ENCODE assay signal across 26 cellular contexts in genomic region chr5:63603996-63604395, GRCh38.
"Had no signal": no experiment of that assay in that cellular context is flagged by ENCODE, and none has a peak within 500 bp of the region (broad histone marks: within the 10 kb centered on the region; RNA-seq: fewer than 3 reads in every experiment).

No MANE protein-coding gene starts in this region.

- H3K4me1 Mint-ChIP-seq: naive thymus-derived CD4-positive, alpha-beta T cell; stimulated activated naive B cell treated with anti-CD40 and anti-IgM and Interleukin-4, amounts not matched to agents 10 μg/mL and 1 μg/mL and 100 μg/mL, for 72 hours had no signal

- H3K4me3 Mint-ChIP-seq: naive thymus-derived CD4-positive, alpha-beta T cell; natural killer cell treated with Interleukin-12 subunit alpha and Interleukin-12 subunit beta and Interleukin-15 and Interleukin-18, amount 100 ng/mL, for 72 hours; stimulated activated naive B cell treated with anti-CD40 and anti-IgM and Interleukin-4, amounts not matched to agents 10 μg/mL and 1 μg/mL and 100 μg/mL, for 72 hours; type B pancreatic cell had no signal

- DNase-seq: hypothalamus; islet precursor cell; left ventricle myocardium inferior; midbrain; mucosa of descending colon; naive thymus-derived CD4-positive, alpha-beta T cell; nucleus accumbens; pancreas; posterior cingulate gyrus; retina; right cardiac atrium; stimulated activated CD4-positive, alpha-beta T cell treated with anti-CD3 and anti-CD28 coated beads, Interleukin-12 subunit alpha, Interleukin-12 subunit beta, amount 100 ng/mL, for 4 hours; stimulated activated CD4-positive, alpha-beta T cell treated with anti-CD3 and anti-CD28 coated beads, Interleukin-15, amount 100 ng/mL, for 24 hours; stimulated activated CD4-positive, alpha-beta T cell treated with anti-CD3 and anti-CD28 coated beads, Interleukin-2, amount 100 ng/mL, for 24 hours; stimulated activated CD4-positive, alpha-beta T cell treated with anti-CD3 and anti-CD28 coated beads, Interleukin-4, amount 100 ng/mL, for 1 hour; stimulated activated naive B cell treated with anti-CD40 and anti-IgM and Interleukin-4, amounts not matched to agents 10 μg/mL and 1 μg/mL and 100 μg/mL, for 72 hours; stimulated activated naive CD8-positive, alpha-beta T cell treated with anti-CD3 and anti-CD28 coated beads, Interleukin-15, Interleukin-2, amounts not matched to agents 100 U/mL and 50 U/mL, for 24 hours; uterus had no signal

- H3K36me3 ChIP-seq: left ventricle myocardium inferior, pancreas, prostate gland, suprapubic skin, tibial nerve, uterus had no signal

- H3K27ac ChIP-seq: left ventricle myocardium inferior, pancreas, prostate gland, skin epidermis, suprapubic skin, tibial nerve, uterus had no signal

- H3K27ac Mint-ChIP-seq: naive thymus-derived CD4-positive, alpha-beta T cell; natural killer cell treated with Interleukin-12 subunit alpha and Interleukin-12 subunit beta and Interleukin-15 and Interleukin-18, amount 100 ng/mL, for 72 hours; stimulated activated naive B cell treated with anti-CD40 and anti-IgM and Interleukin-4, amounts not matched to agents 10 μg/mL and 1 μg/mL and 100 μg/mL, for 72 hours; type B pancreatic cell had no signal

- H3K4me1 ChIP-seq: left ventricle myocardium inferior, pancreas, prostate gland, suprapubic skin, tibial nerve, uterus had no signal

- H3K27me3 ChIP-seq: pancreas, suprapubic skin, tibial nerve, uterus had no signal

- H3K9me3 ChIP-seq: pancreas, prostate gland, uterus had no signal

- FAIRE-seq: pancreas had no signal

- H3K27me3 Mint-ChIP-seq: naive thymus-derived CD4-positive, alpha-beta T cell; natural killer cell treated with Interleukin-12 subunit alpha and Interleukin-12 subunit beta and Interleukin-15 and Interleukin-18, amount 100 ng/mL, for 72 hours; stimulated activated naive B cell treated with anti-CD40 and anti-IgM and Interleukin-4, amounts not matched to agents 10 μg/mL and 1 μg/mL and 100 μg/mL, for 72 hours; type B pancreatic cell had no signal

- H3K36me3 Mint-ChIP-seq: naive thymus-derived CD4-positive, alpha-beta T cell; stimulated activated naive B cell treated with anti-CD40 and anti-IgM and Interleukin-4, amounts not matched to agents 10 μg/mL and 1 μg/mL and 100 μg/mL, for 72 hours; type B pancreatic cell had no signal

- H3K4me3 ChIP-seq: left ventricle myocardium inferior, lung, mucosa of descending colon, pancreas, prostate gland, skin epidermis, suprapubic skin, tibial nerve, uterus had no signal

- ATAC-seq: mucosa of descending colon; naive thymus-derived CD4-positive, alpha-beta T cell; natural killer cell treated with Interleukin-12 subunit alpha and Interleukin-12 subunit beta and Interleukin-15 and Interleukin-18, amount 100 ng/mL, for 72 hours; pancreas; right cardiac atrium; sciatic nerve; stimulated activated naive B cell treated with anti-CD40 and anti-IgM and Interleukin-4, amounts not matched to agents 10 μg/mL and 1 μg/mL and 100 μg/mL, for 72 hours; stimulated activated naive CD8-positive, alpha-beta T cell treated with anti-CD3 and anti-CD28 coated beads, Interleukin-15, Interleukin-2, amounts not matched to agents 100 U/mL and 50 U/mL, for 24 hours had no signal

- H3K9me3 Mint-ChIP-seq: stimulated activated naive B cell treated with anti-CD40 and anti-IgM and Interleukin-4, amounts not matched to agents 10 μg/mL and 1 μg/mL and 100 μg/mL, for 72 hours; type B pancreatic cell had no signal
